In the genomic region with DNA sequence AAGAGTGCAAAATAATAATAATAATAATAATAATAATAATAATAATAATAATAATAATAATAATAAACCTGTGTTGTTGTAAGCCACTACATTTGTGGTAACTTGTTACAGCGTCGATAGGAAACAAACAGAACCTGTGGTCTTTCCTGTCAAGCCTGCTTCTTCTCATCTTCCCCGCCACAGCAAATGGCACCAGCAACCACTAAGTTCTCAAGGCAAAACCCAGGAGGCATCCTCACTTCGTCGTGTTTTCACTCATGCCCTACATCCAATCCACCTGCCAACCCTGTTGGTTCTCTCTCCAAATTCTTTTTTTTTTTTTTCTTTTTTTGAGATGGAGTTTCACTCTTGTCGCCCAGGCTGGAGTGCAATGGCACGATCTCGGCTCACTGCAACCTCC, we compare ENCODE assay signal across 22 cellular contexts. TPM values are rescaled to one million over a fixed set of nuclear protein-coding genes. Genes with fewer than 3 reads are reported as not detected.
DNase-seq lines count a peak whose midpoint lies in the region; ATAC-seq and TF ChIP-seq lines count a peak whose summit lies in the region.
"Had no signal": no experiment of that assay in that cellular context is flagged by ENCODE, and none has a peak within 500 bp of the region (broad histone marks: within the 10 kb centered on the region; RNA-seq: fewer than 3 reads in every experiment).

No MANE protein-coding gene starts in this region.

- intact Hi-C loops in natural killer cell (cut with micrococcal nuclease) (loop anchor here (5.0 kb wide), 1 partner anchor 74 kb away; no protein-coding TSS in a partner anchor), left colon (cut with DNase I, micrococcal nuclease) (no loop called here)

- no peaks in the 10 kb centered on the region for H3K27me3 Mint-ChIP-seq in activated CD8-positive, alpha-beta memory T cell treated with anti-CD3 and anti-CD28 coated beads, Interleukin-2, amount 10 ng/mL, durations not matched to agents 7 days and 5 days
- H3K27me3 Mint-ChIP-seq in CD8-positive, alpha-beta memory T cell, result peaks cover 0 to 3% of the 10 kb centered on the region in 2 donors
- H3K27me3 Mint-ChIP-seq in activated CD8-positive, alpha-beta T cell treated with anti-CD3 and anti-CD28 coated beads, Interleukin-2, amount 10 ng/mL, durations not matched to agents 7 days and 5 days (ENCODE audit: low read depth), result no peaks in the 10 kb centered on the region
- H3K27me3 Mint-ChIP-seq in natural killer cell (ENCODE audit: low read depth in 2 of 2), result peaks cover 0 to under 1% of the 10 kb centered on the region in 2 donors

- no peak for ATAC-seq in activated CD8-positive, alpha-beta memory T cell treated with anti-CD3 and anti-CD28 coated beads, Interleukin-2, amount 10 ng/mL, durations not matched to agents 7 days and 5 days
- ATAC-seq in activated CD8-positive, alpha-beta T cell treated with anti-CD3 and anti-CD28 coated beads, Interleukin-2, amount 10 ng/mL, durations not matched to agents 7 days and 5 days, result no peak
- ATAC-seq in natural killer cell, result no peak
- no peak for ATAC-seq in left colon
- no peak for ATAC-seq in GM21576 (IDR thresholded peaks at IDR 0.05; ENCODE audit: unreplicated experiment)
- ATAC-seq: body of pancreas had no signal

- peaks cover 2% of the 10 kb centered on the region for H3K9me3 Mint-ChIP-seq in activated CD8-positive, alpha-beta memory T cell treated with anti-CD3 and anti-CD28 coated beads, Interleukin-2, amount 10 ng/mL, durations not matched to agents 7 days and 5 days (ENCODE audit: low read depth)
- no peaks in the 10 kb centered on the region for H3K9me3 Mint-ChIP-seq in CD8-positive, alpha-beta memory T cell
- no peaks in the 10 kb centered on the region for H3K9me3 Mint-ChIP-seq in activated CD8-positive, alpha-beta T cell treated with anti-CD3 and anti-CD28 coated beads, Interleukin-2, amount 10 ng/mL, durations not matched to agents 7 days and 5 days (ENCODE audit: insufficient read depth)
- peaks cover 0 to 3% of the 10 kb centered on the region in 2 donors for H3K9me3 Mint-ChIP-seq in natural killer cell

- POLR2A ChIA-PET in CD8-positive, alpha-beta memory T cell (lab: Charles Lee), result interaction anchor here (0.6 to 1.4 kb wide), 3 partner anchors 10 to 33 kb away, joined by 3 to 9 read pairs (median 3); no protein-coding TSS in a partner anchor
- POLR2A ChIA-PET in activated CD8-positive, alpha-beta T cell treated with anti-CD3 and anti-CD28 coated beads, Interleukin-2, amount 10 ng/mL, durations not matched to agents 7 days and 5 days (lab: Charles Lee), result interaction anchor here (1.0 to 1.2 kb wide), 2 partner anchors 21 to 30 kb away, joined by 3 to 5 read pairs; no protein-coding TSS in a partner anchor
- POLR2A ChIA-PET in GM10248 (lab: Yijun Ruan, JAX), result no interaction called here

- H3K27me3 ChIP-seq in CD8-positive, alpha-beta memory T cell (ENCODE audit: insufficient read depth, low read length, poor library complexity, severe bottlenecking), result no peaks in the 10 kb centered on the region
- H3K27me3 ChIP-seq: adrenal gland, body of pancreas, SJCRH30 had no signal

- no peak overlapping the region for H3K27ac ChIP-seq in CD8-positive, alpha-beta memory T cell (ENCODE audit: low read depth, low read length)
- H3K27ac ChIP-seq: adrenal gland, body of pancreas, epithelial cell of prostate, KMS-11, SJCRH30 had no signal

- no peaks in the 10 kb centered on the region for H3K36me3 ChIP-seq in CD8-positive, alpha-beta memory T cell (ENCODE audit: insufficient read depth, low read length)
- H3K36me3 ChIP-seq: adrenal gland, SJCRH30 had no signal

- DNase-seq in activated CD8-positive, alpha-beta memory T cell treated with anti-CD3 and anti-CD28 coated beads, Interleukin-2, amount 10 ng/mL, durations not matched to agents 7 days and 5 days, result peak; percentile 70
- no peak for DNase-seq in activated CD8-positive, alpha-beta memory T cell treated with anti-CD3 and anti-CD28 coated beads for 24 hours
- peak in 3 of 5 donors; percentile 36 to 73 (median 72) for DNase-seq in CD8-positive, alpha-beta memory T cell
- peak; percentile 55 for DNase-seq in activated CD8-positive, alpha-beta T cell treated with anti-CD3 and anti-CD28 coated beads, Interleukin-2, amount 10 ng/mL, durations not matched to agents 7 days and 5 days
- DNase-seq in natural killer cell (no peak), GM10248 (ENCODE audit: extremely low spot score) (no peak), left colon (no peak)
- DNase-seq: activated effector memory CD4-positive, alpha-beta T cell treated with Interleukin-2 at 50 U/mL for 16 hours; body of pancreas; DMS79; islet precursor cell; NCI-H1436; NCI-H2081 treated with DMSO at 0.1 percent for 48 hours; NCI-H774; SJCRH30; trophoblast cell had no signal

- no peak for TF ChIP-seq CTCF in natural killer cell (IDR thresholded peaks at IDR 0.05)
- TF ChIP-seq CTCF in GM10248 (IDR thresholded peaks at IDR 0.05; ENCODE audit: control extremely low read depth, extremely low read depth, low read depth, missing control alignments), result no peak

- H3K4me3 Mint-ChIP-seq in activated CD8-positive, alpha-beta memory T cell treated with anti-CD3 and anti-CD28 coated beads, Interleukin-2, amount 10 ng/mL, durations not matched to agents 7 days and 5 days, result peak overlapping the region; percentile 17
- H3K4me3 Mint-ChIP-seq in CD8-positive, alpha-beta memory T cell, result peak overlapping the region; percentile 15 to 71 (median 43)
- H3K4me3 Mint-ChIP-seq in activated CD8-positive, alpha-beta T cell treated with anti-CD3 and anti-CD28 coated beads, Interleukin-2, amount 10 ng/mL, durations not matched to agents 7 days and 5 days, result no peak overlapping the region
- H3K4me3 Mint-ChIP-seq in natural killer cell, result peak overlapping the region; percentile 65
- H3K4me3 Mint-ChIP-seq: mesothelial cell of epicardium, nephron had no signal

- CTCF ChIA-PET in activated CD8-positive, alpha-beta memory T cell treated with anti-CD3 and anti-CD28 coated beads, Interleukin-2, amount 10 ng/mL, durations not matched to agents 7 days and 5 days (lab: Charles Lee), result interaction anchor here (0.9 to 8.9 kb wide), 4 partner anchors 25 to 79 kb away, joined by 3 to 102 read pairs (median 5); a partner anchor contains a TSS
- CTCF ChIA-PET in CD8-positive, alpha-beta memory T cell (lab: Charles Lee), result interaction anchor here (0.8 to 2.2 kb wide), 6 partner anchors 11 to 80 kb away, joined by 3 to 11 read pairs (median 4); no protein-coding TSS in a partner anchor
- CTCF ChIA-PET in activated CD8-positive, alpha-beta T cell treated with anti-CD3 and anti-CD28 coated beads, Interleukin-2, amount 10 ng/mL, durations not matched to agents 7 days and 5 days (lab: Charles Lee), result interaction anchor here (1.0 to 2.5 kb wide), 6 partner anchors 27 to 80 kb away, joined by 3 to 22 read pairs (median 4); no protein-coding TSS in a partner anchor
- CTCF ChIA-PET in GM10248 (lab: Yijun Ruan, JAX), result interaction anchor here (0.8 to 1.2 kb wide), 3 partner anchors 28 to 50 kb away, joined by 3 to 4 read pairs (median 3); no protein-coding TSS in a partner anchor

- H3K4me1 Mint-ChIP-seq in activated CD8-positive, alpha-beta memory T cell treated with anti-CD3 and anti-CD28 coated beads, Interleukin-2, amount 10 ng/mL, durations not matched to agents 7 days and 5 days, result peaks cover 90% of the 10 kb centered on the region
- H3K4me1 Mint-ChIP-seq in CD8-positive, alpha-beta memory T cell, result peaks cover 70 to 94% (median 83%) of the 10 kb centered on the region in 3 donors
- peaks cover 86% of the 10 kb centered on the region for H3K4me1 Mint-ChIP-seq in activated CD8-positive, alpha-beta T cell treated with anti-CD3 and anti-CD28 coated beads, Interleukin-2, amount 10 ng/mL, durations not matched to agents 7 days and 5 days (ENCODE audit: low read depth)
- H3K4me1 Mint-ChIP-seq in natural killer cell, result peaks cover 71 to 82% of the 10 kb centered on the region in 2 donors
- H3K4me1 Mint-ChIP-seq: mesothelial cell of epicardium, nephron had no signal

- peaks cover 27% of the 10 kb centered on the region for H3K36me3 Mint-ChIP-seq in activated CD8-positive, alpha-beta memory T cell treated with anti-CD3 and anti-CD28 coated beads, Interleukin-2, amount 10 ng/mL, durations not matched to agents 7 days and 5 days
- H3K36me3 Mint-ChIP-seq in CD8-positive, alpha-beta memory T cell, result peaks cover 2 to 8% (median 5%) of the 10 kb centered on the region in 3 donors
- peaks cover 11% of the 10 kb centered on the region for H3K36me3 Mint-ChIP-seq in activated CD8-positive, alpha-beta T cell treated with anti-CD3 and anti-CD28 coated beads, Interleukin-2, amount 10 ng/mL, durations not matched to agents 7 days and 5 days (ENCODE audit: low read depth)
- H3K36me3 Mint-ChIP-seq in natural killer cell, result no peaks in the 10 kb centered on the region
- H3K36me3 Mint-ChIP-seq: mesothelial cell of epicardium had no signal

- peaks cover 72% of the 10 kb centered on the region for H3K4me1 ChIP-seq in CD8-positive, alpha-beta memory T cell (ENCODE audit: insufficient read depth, low read length)
- H3K4me1 ChIP-seq: adrenal gland, body of pancreas, SJCRH30 had no signal

- no peaks in the 10 kb centered on the region for H3K9me3 ChIP-seq in CD8-positive, alpha-beta memory T cell (ENCODE audit: low read length)
- H3K9me3 ChIP-seq: adrenal gland, body of pancreas, SJCRH30 had no signal

- no peak overlapping the region for H3K4me3 ChIP-seq in CD8-positive, alpha-beta memory T cell (ENCODE audit: low read length)
- H3K4me3 ChIP-seq: adrenal gland, body of pancreas, SJCRH30 had no signal

- H3K27ac Mint-ChIP-seq in activated CD8-positive, alpha-beta memory T cell treated with anti-CD3 and anti-CD28 coated beads, Interleukin-2, amount 10 ng/mL, durations not matched to agents 7 days and 5 days, result peak overlapping the region; percentile 86
- H3K27ac Mint-ChIP-seq in CD8-positive, alpha-beta memory T cell, result peak overlapping the region; percentile 74 to 100 (median 89)
- H3K27ac Mint-ChIP-seq in activated CD8-positive, alpha-beta T cell treated with anti-CD3 and anti-CD28 coated beads, Interleukin-2, amount 10 ng/mL, durations not matched to agents 7 days and 5 days, result peak overlapping the region; percentile 14
- H3K27ac Mint-ChIP-seq in natural killer cell, result peak overlapping the region; percentile 94 to 99
- H3K27ac Mint-ChIP-seq: mesothelial cell of epicardium, nephron had no signal

RNA-seq across cellular contexts. Expression of a gene that starts 34.2 kb away (rescaled TPM):
- 10 to 100 TPM; 54.4 to 70.9 TPM for total RNA-seq in activated CD8-positive, alpha-beta memory T cell treated with anti-CD3 and anti-CD28 coated beads, Interleukin-2, amount 10 ng/mL, durations not matched to agents 7 days and 5 days
- 10 to 100 TPM; 46.6 to 47.3 TPM for total RNA-seq in CD8-positive, alpha-beta memory T cell
- 66.6 TPM for polyA plus RNA-seq in CD8-positive, alpha-beta memory T cell
- total RNA-seq in activated CD8-positive, alpha-beta T cell treated with anti-CD3 and anti-CD28 coated beads, Interleukin-2, amount 10 ng/mL, durations not matched to agents 7 days and 5 days, result 10 to 100 TPM; 22.9 to 23.2 TPM
- total RNA-seq in natural killer cell (10 to 100 TPM; 12.8 to 13.8 (median 13.8) TPM), left colon (10 to 100 TPM; 15.6 to 16.2 TPM)

RNA-seq across cellular contexts. Expression of a gene that starts 43.1 kb away (rescaled TPM):
- total RNA-seq in activated CD8-positive, alpha-beta memory T cell treated with anti-CD3 and anti-CD28 coated beads, Interleukin-2, amount 10 ng/mL, durations not matched to agents 7 days and 5 days, result 10 to 100 TPM; 30.4 to 31.2 TPM
- 10 to 100 TPM; 16.0 to 16.6 TPM for total RNA-seq in CD8-positive, alpha-beta memory T cell
- 0.09 TPM for polyA plus RNA-seq in CD8-positive, alpha-beta memory T cell
- 10 to 100 TPM; 27.0 to 28.1 TPM for total RNA-seq in activated CD8-positive, alpha-beta T cell treated with anti-CD3 and anti-CD28 coated beads, Interleukin-2, amount 10 ng/mL, durations not matched to agents 7 days and 5 days
- under 1 TPM; 0.33 to 0.79 (median 0.70) TPM for total RNA-seq in natural killer cell
- 1 to 10 TPM; 1.1 to 2.6 TPM for total RNA-seq in left colon
- total RNA-seq: body of pancreas had no signal

Comparison
In these comparisons a context has a peak if more than half of its experiments do, and no peak if none do; other contexts are left out.
1. DNase-seq: peak in activated CD8-positive, alpha-beta memory T cell treated with anti-CD3 and anti-CD28 coated beads, Interleukin-2, amount 10 ng/mL, durations not matched to agents 7 days and 5 days (single experiment), CD8-positive, alpha-beta memory T cell (3 of 5) and activated CD8-positive, alpha-beta T cell treated with anti-CD3 and anti-CD28 coated beads, Interleukin-2, amount 10 ng/mL, durations not matched to agents 7 days and 5 days (single experiment); none in activated CD8-positive, alpha-beta memory T cell treated with anti-CD3 and anti-CD28 coated beads for 24 hours (single experiment), natural killer cell (single experiment), GM10248 (single experiment) and left colon (0 of 2).
2. H3K27ac Mint-ChIP-seq: peak in every context shown above with its lines; median percentile 96 in natural killer cell; 89 in CD8-positive, alpha-beta memory T cell; 86 in activated CD8-positive, alpha-beta memory T cell treated with anti-CD3 and anti-CD28 coated beads, Interleukin-2, amount 10 ng/mL, durations not matched to agents 7 days and 5 days; 14 in activated CD8-positive, alpha-beta T cell treated with anti-CD3 and anti-CD28 coated beads, Interleukin-2, amount 10 ng/mL, durations not matched to agents 7 days and 5 days.
3. RNA of a gene that starts 43.1 kb away (total RNA-seq): 30.4 to 31.2 TPM in activated CD8-positive, alpha-beta memory T cell treated with anti-CD3 and anti-CD28 coated beads, Interleukin-2, amount 10 ng/mL, durations not matched to agents 7 days and 5 days, 27.0 to 28.1 TPM in activated CD8-positive, alpha-beta T cell treated with anti-CD3 and anti-CD28 coated beads, Interleukin-2, amount 10 ng/mL, durations not matched to agents 7 days and 5 days and 16.0 to 16.6 TPM in CD8-positive, alpha-beta memory T cell; 1.1 to 2.6 TPM in left colon and 0.33 to 0.79 TPM in natural killer cell; every median in the first group is over 4 times any median in the second.